19 cellular contexts compared by ENCODE assay signal in the genomic region with DNA sequence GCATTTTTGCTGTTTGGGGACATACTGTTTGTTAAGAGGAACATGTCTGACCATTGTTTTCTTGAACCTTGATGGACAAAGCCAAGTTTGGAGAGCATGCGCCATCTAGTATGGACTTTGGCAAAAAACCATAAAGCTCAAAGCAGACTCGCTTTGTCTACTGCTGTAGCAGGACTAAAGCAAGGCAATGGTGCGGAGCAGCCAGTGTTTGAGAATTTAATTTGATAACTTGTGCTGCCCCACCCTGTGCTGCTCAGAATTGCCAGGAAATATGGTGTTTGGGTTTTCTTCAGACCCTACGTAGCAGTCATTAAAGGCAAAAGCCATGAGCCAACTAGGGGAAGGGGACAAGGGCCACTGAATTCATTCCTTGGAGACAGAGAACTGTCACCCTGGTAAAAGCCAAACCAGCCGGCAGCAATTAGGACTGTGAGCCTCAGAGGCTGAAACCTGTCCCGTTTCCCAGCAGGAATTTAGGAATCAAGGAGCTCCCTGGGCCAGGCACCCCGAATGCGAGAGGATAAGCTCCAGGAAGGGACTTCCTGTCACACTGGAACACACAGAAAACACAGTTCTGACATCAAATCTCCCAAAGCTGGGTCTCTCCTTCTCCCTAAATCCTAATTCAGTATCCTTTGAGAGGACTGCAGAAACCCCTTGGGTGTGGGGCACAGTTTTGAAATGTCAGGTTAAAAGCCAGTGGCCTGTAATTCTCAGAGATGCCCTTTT. TPM values are rescaled to one million over a fixed set of nuclear protein-coding genes. Genes with fewer than 3 reads are reported as not detected.
DNase-seq lines count a peak whose midpoint lies in the region; ATAC-seq and TF ChIP-seq lines count a peak whose summit lies in the region.
"Had no signal": no experiment of that assay in that cellular context is flagged by ENCODE, and none has a peak within 500 bp of the region (broad histone marks: within the 10 kb centered on the region; RNA-seq: fewer than 3 reads in every experiment).

No MANE protein-coding gene starts in this region.

- peaks cover 0 to 59% of the 10 kb centered on the region in 2 donors for H3K4me1 ChIP-seq in right atrium auricular region
- H3K4me1 ChIP-seq in gastrocnemius medialis = peaks cover 35 to 44% of the 10 kb centered on the region in 2 donors
- H3K4me1 ChIP-seq: A549, Caco-2 had no signal

- no peak overlapping the region for H3K4me3 Mint-ChIP-seq in activated naive CD8-positive, alpha-beta T cell
- H3K4me3 Mint-ChIP-seq in activated naive CD8-positive, alpha-beta T cell treated with anti-CD3 and anti-CD28 coated beads for 36 hours = no peak overlapping the region
- H3K4me3 Mint-ChIP-seq: activated naive CD8-positive, alpha-beta T cell treated with anti-CD3 and anti-CD28 coated beads, Interleukin-2, amount 10 ng/mL, durations not matched to agents 7 days and 5 days had no signal

- peak overlapping the region; percentile 41 for H3K27ac Mint-ChIP-seq in activated naive CD8-positive, alpha-beta T cell
- H3K27ac Mint-ChIP-seq in activated naive CD8-positive, alpha-beta T cell treated with anti-CD3 and anti-CD28 coated beads for 36 hours = no peak overlapping the region
- H3K27ac Mint-ChIP-seq: activated naive CD8-positive, alpha-beta T cell treated with anti-CD3 and anti-CD28 coated beads, Interleukin-2, amount 10 ng/mL, durations not matched to agents 7 days and 5 days had no signal

- H3K27ac ChIP-seq in right atrium auricular region (peak overlapping the region; percentile 70 to 74), gastrocnemius medialis (peak overlapping the region; percentile 40 to 70 (median 50))
- H3K27ac ChIP-seq: A549 had no signal

- H3K9me3 ChIP-seq in right atrium auricular region (no peaks in the 10 kb centered on the region), gastrocnemius medialis (no peaks in the 10 kb centered on the region)
- H3K9me3 ChIP-seq: A549, Caco-2 had no signal

- in situ Hi-C loops in gastrocnemius medialis (cut with MboI; ENCODE audit: low sequenced_read_pairs in 4 of 4) = no loop called here

- H3K4me3 ChIP-seq in right atrium auricular region (no peak overlapping the region), gastrocnemius medialis (no peak overlapping the region)
- H3K4me3 ChIP-seq: A549 had no signal

- intact Hi-C loops in gastrocnemius medialis (cut with DNase I; ENCODE audit: low total_unique reads) = no loop called here

- H3K36me3 Mint-ChIP-seq in activated naive CD8-positive, alpha-beta T cell = no peaks in the 10 kb centered on the region
- peaks cover 4% of the 10 kb centered on the region for H3K36me3 Mint-ChIP-seq in activated naive CD8-positive, alpha-beta T cell treated with anti-CD3 and anti-CD28 coated beads for 36 hours

- no peak for TF ChIP-seq POLR2A in gastrocnemius medialis (IDR thresholded peaks at IDR 0.05)

- no peak for DNase-seq in activated naive CD8-positive, alpha-beta T cell treated with anti-CD3 and anti-CD28 coated beads for 36 hours
- DNase-seq in right atrium auricular region (ENCODE audit: low spot score) (no peak), gastrocnemius medialis (no peak), NCI-H524 treated with DMSO at 0.1 percent for 48 hours (lab: John Stamatoyannopoulos, UW) (no peak), NCI-H1105 treated with DMSO at 0.1 percent for 48 hours (lab: John Stamatoyannopoulos, UW) (no peak)
- DNase-seq: activated CD4-positive, alpha-beta T cell treated with anti-CD3 and anti-CD28 coated beads for 48 hours; activated naive CD8-positive, alpha-beta T cell treated with anti-CD3 and anti-CD28 coated beads, Interleukin-2, amount 10 ng/mL, durations not matched to agents 7 days and 5 days; Caco-2; dermis blood vessel endothelial cell; NCI-H146; NCI-H748 treated with DMSO at 0.1 percent for 48 hours; SHP77 treated with DMSO at 0.1 percent for 48 hours; stimulated activated CD4-positive, alpha-beta T cell treated with anti-CD3 and anti-CD28 coated beads, Interleukin-2, amount 100 ng/mL, for 24 hours; T1000 had no signal

- H3K27me3 ChIP-seq in right atrium auricular region (no peaks in the 10 kb centered on the region), gastrocnemius medialis (no peaks in the 10 kb centered on the region)

- no peak for ATAC-seq in gastrocnemius medialis
- no peak for ATAC-seq in GM18511 (IDR thresholded peaks at IDR 0.05; ENCODE audit: unreplicated experiment)
- ATAC-seq in GM21526 (IDR thresholded peaks at IDR 0.05; ENCODE audit: low FRiP score, unreplicated experiment) = no peak
- ATAC-seq: A549 had no signal

- no peaks in the 10 kb centered on the region for H3K27me3 Mint-ChIP-seq in activated naive CD8-positive, alpha-beta T cell
- no peaks in the 10 kb centered on the region for H3K27me3 Mint-ChIP-seq in activated naive CD8-positive, alpha-beta T cell treated with anti-CD3 and anti-CD28 coated beads for 36 hours
- H3K27me3 Mint-ChIP-seq: activated naive CD8-positive, alpha-beta T cell treated with anti-CD3 and anti-CD28 coated beads, Interleukin-2, amount 10 ng/mL, durations not matched to agents 7 days and 5 days; progenitor cell of endocrine pancreas had no signal

- H3K9me3 Mint-ChIP-seq in activated naive CD8-positive, alpha-beta T cell (ENCODE audit: low read depth) = no peaks in the 10 kb centered on the region
- no peaks in the 10 kb centered on the region for H3K9me3 Mint-ChIP-seq in activated naive CD8-positive, alpha-beta T cell treated with anti-CD3 and anti-CD28 coated beads for 36 hours
- H3K9me3 Mint-ChIP-seq: activated naive CD8-positive, alpha-beta T cell treated with anti-CD3 and anti-CD28 coated beads, Interleukin-2, amount 10 ng/mL, durations not matched to agents 7 days and 5 days had no signal

- H3K4me1 Mint-ChIP-seq in activated naive CD8-positive, alpha-beta T cell (ENCODE audit: low read depth) = peaks cover 6% of the 10 kb centered on the region
- peaks cover 1% of the 10 kb centered on the region for H3K4me1 Mint-ChIP-seq in activated naive CD8-positive, alpha-beta T cell treated with anti-CD3 and anti-CD28 coated beads for 36 hours
- H3K4me1 Mint-ChIP-seq: activated naive CD8-positive, alpha-beta T cell treated with anti-CD3 and anti-CD28 coated beads, Interleukin-2, amount 10 ng/mL, durations not matched to agents 7 days and 5 days had no signal

- TF ChIP-seq CTCF in right atrium auricular region (IDR thresholded peaks at IDR 0.05) (no peak), gastrocnemius medialis (IDR thresholded peaks at IDR 0.05 in 4 of 5, conservative IDR thresholded peaks at IDR 0.05 in 1 of 5) (no peak)

- peaks cover 45% of the 10 kb centered on the region for H3K36me3 ChIP-seq in right atrium auricular region
- peaks cover 0 to 37% of the 10 kb centered on the region in 2 donors for H3K36me3 ChIP-seq in gastrocnemius medialis

RNA-seq across cellular contexts. Expression of a gene that starts 1.1 kb away (rescaled TPM):
- 1 to 10 TPM; 1.2 to 1.8 TPM for total RNA-seq in activated naive CD8-positive, alpha-beta T cell treated with anti-CD3 and anti-CD28 coated beads for 36 hours
- 1 to 10 TPM; 1.3 to 2.6 TPM for total RNA-seq in right atrium auricular region
- 10 to 100 TPM in 1 of 4 donors, 1 to 10 TPM in 2, under 1 TPM in 1; 0.78 to 22.7 (median 4.3) TPM for total RNA-seq in gastrocnemius medialis

RNA-seq across cellular contexts. Expression of a gene that starts 29.1 kb away (rescaled TPM):
- total RNA-seq in activated naive CD8-positive, alpha-beta T cell treated with anti-CD3 and anti-CD28 coated beads for 36 hours = 10 to 100 TPM; 91.4 to 94.3 TPM
- total RNA-seq in right atrium auricular region (100 to 1,000 TPM in 1 of 2 donors, 10 to 100 TPM in 1; 67.6 to 105 TPM), gastrocnemius medialis (100 to 1,000 TPM in 1 of 4 donors, 10 to 100 TPM in 3; 66.0 to 116 (median 83.4) TPM)

RNA-seq across cellular contexts. Expression of a gene that starts 34.8 kb away (rescaled TPM):
- total RNA-seq in activated naive CD8-positive, alpha-beta T cell treated with anti-CD3 and anti-CD28 coated beads for 36 hours = 10 to 100 TPM; 67.7 to 74.7 TPM
- 10 to 100 TPM; 20.0 to 23.2 TPM for total RNA-seq in right atrium auricular region
- 10 to 100 TPM; 37.6 to 47.5 (median 40.1) TPM for total RNA-seq in gastrocnemius medialis

RNA-seq across cellular contexts. Expression of a gene that starts 45.0 kb away (rescaled TPM):
- 1 to 10 TPM; 3.7 to 3.9 TPM for total RNA-seq in activated naive CD8-positive, alpha-beta T cell treated with anti-CD3 and anti-CD28 coated beads for 36 hours
- total RNA-seq in right atrium auricular region (1 to 10 TPM; 1.9 to 3.6 TPM), gastrocnemius medialis (1 to 10 TPM in 3 of 4 donors, under 1 TPM in 1; 0.82 to 2.0 (median 1.0) TPM)

RNA-seq across cellular contexts. Expression of a gene that starts 45.5 kb away (rescaled TPM):
- 10 to 100 TPM; 59.6 to 60.1 TPM for total RNA-seq in activated naive CD8-positive, alpha-beta T cell treated with anti-CD3 and anti-CD28 coated beads for 36 hours
- total RNA-seq in right atrium auricular region = 1 to 10 TPM; 1.5 to 8.5 TPM
- total RNA-seq in gastrocnemius medialis = 10 to 100 TPM in 3 of 4 donors, 1 to 10 TPM in 1; 6.5 to 22.7 (median 17.9) TPM
